10 cellular contexts compared by ENCODE assay signal in genomic region chr3:39166134-39166710, GRCh38. TPM values are rescaled to one million over a fixed set of nuclear protein-coding genes. Genes with fewer than 3 reads are reported as not detected.
A peak's percentile ranks its signal among the peaks of the same experiment; 100 is the strongest.
DNase-seq lines count a peak whose midpoint lies in the region; ATAC-seq and TF ChIP-seq lines count a peak whose summit lies in the region.
"Had no signal": no experiment of that assay in that cellular context is flagged by ENCODE, and none has a peak within 500 bp of the region (broad histone marks: within the 10 kb centered on the region; RNA-seq: fewer than 3 reads in every experiment).

No MANE protein-coding gene starts in this region.

- no peak for TF ChIP-seq CTCF in HEK293 (tag by site-specific recombination; IDR thresholded peaks at IDR 0.05)

- DNase-seq in SW480 (ENCODE audit: low spot score) (peak; percentile 62), glomerular endothelial cell (ENCODE audit: extremely low read depth, low read depth, low spot score) (peak; percentile 65), NCI-H526 treated with DMSO at 0.1 percent for 48 hours (lab: John Stamatoyannopoulos, UW) (no peak)
- DNase-seq in effector memory CD4-positive, alpha-beta T cell, result no peak
- DNase-seq: natural killer cell had no signal

- H3K27ac ChIP-seq in HEK293 (ENCODE audit: extremely low read depth, low read depth, low read length), result no peak overlapping the region
- no peak overlapping the region for H3K27ac ChIP-seq in effector memory CD4-positive, alpha-beta T cell (ENCODE audit: insufficient read depth, low read length, poor library complexity, severe bottlenecking)

- peak overlapping the region; percentile 4 for H3K9ac ChIP-seq in skeletal muscle satellite cell (ENCODE audit: low read depth, low read length)

- H3K4me3 ChIP-seq in HEK293 (ENCODE audit: low read depth, low read length), result no peak overlapping the region
- no peak overlapping the region for H3K4me3 ChIP-seq in skeletal muscle satellite cell (ENCODE audit: low read length)
- no peak overlapping the region for H3K4me3 ChIP-seq in effector memory CD4-positive, alpha-beta T cell (ENCODE audit: insufficient read depth, low read depth, low read length, poor library complexity, severe bottlenecking)
- H3K4me3 ChIP-seq: tibial nerve had no signal

- H3K27me3 ChIP-seq in skeletal muscle satellite cell (ENCODE audit: control insufficient read depth, insufficient read depth, low read length), result no peaks in the 10 kb centered on the region
- no peaks in the 10 kb centered on the region for H3K27me3 ChIP-seq in effector memory CD4-positive, alpha-beta T cell (replicated peaks; ENCODE audit: control insufficient read depth, insufficient read depth, low read length, poor library complexity, severe bottlenecking)
- H3K27me3 ChIP-seq: tibial nerve had no signal

- H3K4me2 ChIP-seq in skeletal muscle satellite cell (ENCODE audit: low read length), result peak overlapping the region; percentile 30

- no peak for ATAC-seq in GM19328 (IDR thresholded peaks at IDR 0.05; ENCODE audit: unreplicated experiment)
- ATAC-seq: natural killer cell had no signal

- H3K4me1 ChIP-seq in HEK293 (ENCODE audit: control insufficient read depth, insufficient read depth, low read length) (no peaks in the 10 kb centered on the region), skeletal muscle satellite cell (ENCODE audit: control insufficient read depth, insufficient read depth, low read length) (peaks cover 28% of the 10 kb centered on the region)
- H3K4me1 ChIP-seq in effector memory CD4-positive, alpha-beta T cell (ENCODE audit: control insufficient read depth, insufficient read depth, low read length, poor library complexity, severe bottlenecking), result no peaks in the 10 kb centered on the region

- H3K9me3 ChIP-seq in HEK293 (ENCODE audit: control insufficient read depth, insufficient read depth, low read depth, low read length) (no peaks in the 10 kb centered on the region), skeletal muscle satellite cell (replicated peaks; ENCODE audit: low read length) (no peaks in the 10 kb centered on the region)
- no peaks in the 10 kb centered on the region for H3K9me3 ChIP-seq in effector memory CD4-positive, alpha-beta T cell (ENCODE audit: control insufficient read depth, low read length)
- H3K9me3 ChIP-seq: tibial nerve had no signal

- POLR2A ChIA-PET in HEK293 (lab: Yijun Ruan, JAX), result interaction anchor here (1.0 kb wide), 1 partner anchor 12 kb away, joined by 3 read pairs; no protein-coding TSS in a partner anchor

- CTCF ChIA-PET in HEK293 (lab: Yijun Ruan, JAX), result interaction anchor here (0.6 to 0.7 kb wide), 5 partner anchors 35 to 1142 kb away, joined by 3 to 8 read pairs (median 3); no protein-coding TSS in a partner anchor

- H3K36me3 ChIP-seq in HEK293 (ENCODE audit: control insufficient read depth in 2 of 2, insufficient read depth in 1 of 2, low read length in 2 of 2) (no peaks in the 10 kb centered on the region), skeletal muscle satellite cell (ENCODE audit: insufficient read depth, low read length) (no peaks in the 10 kb centered on the region)
- no peaks in the 10 kb centered on the region for H3K36me3 ChIP-seq in effector memory CD4-positive, alpha-beta T cell (ENCODE audit: control insufficient read depth, insufficient read depth, low read length)
- H3K36me3 ChIP-seq: tibial nerve had no signal

TF ChIP-seq in HEK293, 187 proteins besides CTCF, POLR2A, EP300 and RAD21 (continues in another document):
- TF ChIP-seq BCL11A (tag by site-specific recombination; IDR thresholded peaks at IDR 0.05; ENCODE audit: low read depth) (no peak), ZBTB48 (tag by site-specific recombination; IDR thresholded peaks at IDR 0.05) (no peak), SCRT2 (tag by site-specific recombination; IDR thresholded peaks at IDR 0.05) (peak; percentile 30; the same call in 1 of the 2 replicates), ZNF660 (tag by site-specific recombination; IDR thresholded peaks at IDR 0.05) (0 out of 2 replicates have a peak, but pooled peaks have one; percentile 35), PRDM4 (tag by site-specific recombination; IDR thresholded peaks at IDR 0.05) (no peak), ZFP41 (tag by site-specific recombination; IDR thresholded peaks at IDR 0.05; ENCODE audit: borderline replicate concordance) (no peak), ZNF76 (tag by site-specific recombination; IDR thresholded peaks at IDR 0.05; ENCODE audit: borderline replicate concordance, low read depth) (no peak), ZNF558 (tag by site-specific recombination; IDR thresholded peaks at IDR 0.05) (no peak), ZNF501 (tag by site-specific recombination; IDR thresholded peaks at IDR 0.05) (no peak), ZNF184 (tag by site-specific recombination; IDR thresholded peaks at IDR 0.05) (peak; percentile 62; the same call in 1 of the 2 replicates), SP3 (tag by site-specific recombination; IDR thresholded peaks at IDR 0.05) (0 out of 2 replicates have a peak, but pooled peaks have one; percentile 15), ZNF530 (tag by site-specific recombination; IDR thresholded peaks at IDR 0.05; ENCODE audit: low read depth) (no peak), ZNF518A (tag by site-specific recombination; conservative IDR thresholded peaks at IDR 0.05; ENCODE audit: low read depth) (peak; percentile 66), ZNF837 (tag by site-specific recombination; IDR thresholded peaks at IDR 0.05) (no peak), ZNF366 (tag by site-specific recombination; conservative IDR thresholded peaks at IDR 0.05) (no peak), ZNF335 (tag by site-specific recombination; conservative IDR thresholded peaks at IDR 0.05) (no peak; the same call in 1 of the 2 replicates), ZNF394 (tag by site-specific recombination; IDR thresholded peaks at IDR 0.05; ENCODE audit: borderline replicate concordance) (no peak)

RNA-seq across cellular contexts. Expression of gene CSRNP1, which starts 12.8 kb away (rescaled TPM):
- 28.0 and 34.8 TPM in 2 replicates for total RNA-seq in glomerular endothelial cell
- total RNA-seq in skeletal muscle satellite cell (2012; rRNA removed), result 2.3 and 6.3 TPM in 2 replicates

RNA-seq across cellular contexts. Expression of gene XIRP1, which starts 26.2 kb away (rescaled TPM):
- not detected in 2 replicates for total RNA-seq in glomerular endothelial cell
- total RNA-seq in skeletal muscle satellite cell (2012; rRNA removed), result 0.25 and 5.7 TPM in 2 replicates
- total RNA-seq: NCI-H460, tibial nerve had no signal

RNA-seq across cellular contexts. Expression of gene TTC21A, which starts 58.7 kb away (rescaled TPM):
- 1.6 and 6.5 TPM in 2 replicates for total RNA-seq in glomerular endothelial cell
- total RNA-seq in skeletal muscle satellite cell (2012; rRNA removed), result 2.8 and 3.5 TPM in 2 replicates

RNA-seq across cellular contexts. Expression of gene GORASP1, which starts 58.8 kb away (rescaled TPM):
- total RNA-seq in glomerular endothelial cell, result 67.0 and 77.2 TPM in 2 replicates
- total RNA-seq in skeletal muscle satellite cell (2012; rRNA removed), result 25.6 and 29.3 TPM in 2 replicates

Comparison
In these comparisons a context has a peak if more than half of its experiments do, and no peak if none do; other contexts are left out.
1. DNase-seq: peak in SW480 (single experiment) and glomerular endothelial cell (single experiment); none in effector memory CD4-positive, alpha-beta T cell (0 of 3) and NCI-H526 treated with DMSO at 0.1 percent for 48 hours (single experiment).